In genomic region chr19:55062735-55063491, GRCh38 we compare ENCODE assay signal across 1 cellular context.
TF ChIP-seq lines count a peak whose summit lies in the region.

A gene with protein sequence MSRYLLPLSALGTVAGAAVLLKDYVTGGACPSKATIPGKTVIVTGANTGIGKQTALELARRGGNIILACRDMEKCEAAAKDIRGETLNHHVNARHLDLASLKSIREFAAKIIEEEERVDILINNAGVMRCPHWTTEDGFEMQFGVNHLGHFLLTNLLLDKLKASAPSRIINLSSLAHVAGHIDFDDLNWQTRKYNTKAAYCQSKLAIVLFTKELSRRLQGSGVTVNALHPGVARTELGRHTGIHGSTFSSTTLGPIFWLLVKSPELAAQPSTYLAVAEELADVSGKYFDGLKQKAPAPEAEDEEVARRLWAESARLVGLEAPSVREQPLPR (minus strand): TSS chr19:55063148. CDS start chr19:55063032, 116 bp downstream.

TF ChIP-seq in HepG2, 621 proteins besides CTCF, POLR2A, EP300 and RAD21 (continued from another document and continues in another):
- TF ChIP-seq AFF4 (CRISPR knock-in tag; IDR thresholded peaks at IDR 0.05) (no peak), HOMEZ (CRISPR knock-in tag; IDR thresholded peaks at IDR 0.05; ENCODE audit: low read depth) (peak; percentile 81; the same call in 1 of the 2 replicates), ZBTB21 (CRISPR knock-in tag; IDR thresholded peaks at IDR 0.05) (peak; percentile 93), NPAS2 (CRISPR knock-in tag; IDR thresholded peaks at IDR 0.05; ENCODE audit: borderline replicate concordance) (no peak), DR1 (CRISPR knock-in tag; IDR thresholded peaks at IDR 0.05) (no peak), SP1 (IDR thresholded peaks at IDR 0.05) (peak; percentile 78; the same call in 1 of the 2 replicates), SP1 (CRISPR knock-in tag; IDR thresholded peaks at IDR 0.05) (peak; percentile 91), ERF (CRISPR knock-in tag; IDR thresholded peaks at IDR 0.05) (no peak), ZFP41 (CRISPR knock-in tag; IDR thresholded peaks at IDR 0.05; ENCODE audit: borderline replicate concordance) (no peak), FOXC1 (CRISPR knock-in tag; IDR thresholded peaks at IDR 0.05; ENCODE audit: borderline replicate concordance) (peak; percentile 32; the same call in 1 of the 2 replicates), SP5 (CRISPR knock-in tag; IDR thresholded peaks at IDR 0.05; ENCODE audit: borderline replicate concordance, low read depth) (peak; percentile 61; the same call in 1 of the 2 replicates), CHCHD3 (CRISPR knock-in tag; IDR thresholded peaks at IDR 0.05) (no peak), ZNF607 (CRISPR knock-in tag; IDR thresholded peaks at IDR 0.05; ENCODE audit: borderline replicate concordance) (no peak), HDAC1 (CRISPR knock-in tag; IDR thresholded peaks at IDR 0.05) (peak; percentile 51), ZNF674 (CRISPR knock-in tag; IDR thresholded peaks at IDR 0.05; ENCODE audit: low read depth) (no peak), RAD51 (IDR thresholded peaks at IDR 0.05; ENCODE audit: borderline replicate concordance) (no peak), GMEB2 (CRISPR knock-in tag; IDR thresholded peaks at IDR 0.05; ENCODE audit: low read depth) (no peak), MEIS1 (CRISPR knock-in tag; IDR thresholded peaks at IDR 0.05; ENCODE audit: borderline replicate concordance) (no peak), HHEX (CRISPR knock-in tag; IDR thresholded peaks at IDR 0.05) (no peak), ZNF282 (IDR thresholded peaks at IDR 0.05; ENCODE audit: partially characterized antibody) (no peak), TAF1 (CRISPR knock-in tag; IDR thresholded peaks at IDR 0.05) (peak; percentile 72), ZNF749 (CRISPR knock-in tag; IDR thresholded peaks at IDR 0.05; ENCODE audit: borderline replicate concordance) (no peak; the same call in 1 of the 2 replicates), BCL6 (CRISPR knock-in tag; IDR thresholded peaks at IDR 0.05) (0 out of 2 replicates have a peak, but pooled peaks have one; percentile 0), TOPORS (CRISPR knock-in tag; IDR thresholded peaks at IDR 0.05) (no peak), HNRNPLL (IDR thresholded peaks at IDR 0.05; ENCODE audit: low read depth, low read length, poor library complexity, severe bottlenecking) (peak; percentile 49), ZNF30 (CRISPR knock-in tag; IDR thresholded peaks at IDR 0.05) (no peak), ZBTB34 (CRISPR knock-in tag; IDR thresholded peaks at IDR 0.05) (no peak), SSRP1 (CRISPR knock-in tag; IDR thresholded peaks at IDR 0.05) (no peak), GTF3A (CRISPR knock-in tag; conservative IDR thresholded peaks at IDR 0.05) (no peak), ZHX2 (IDR thresholded peaks at IDR 0.05; ENCODE audit: low read depth) (peak; percentile 75; the same call in 1 of the 2 replicates), ZHX2 (CRISPR knock-in tag; IDR thresholded peaks at IDR 0.05; ENCODE audit: borderline replicate concordance) (no peak), BORCS8-MEF2B (CRISPR knock-in tag; IDR thresholded peaks at IDR 0.05) (no peak)
- TF ChIP-seq, protein P1, sequence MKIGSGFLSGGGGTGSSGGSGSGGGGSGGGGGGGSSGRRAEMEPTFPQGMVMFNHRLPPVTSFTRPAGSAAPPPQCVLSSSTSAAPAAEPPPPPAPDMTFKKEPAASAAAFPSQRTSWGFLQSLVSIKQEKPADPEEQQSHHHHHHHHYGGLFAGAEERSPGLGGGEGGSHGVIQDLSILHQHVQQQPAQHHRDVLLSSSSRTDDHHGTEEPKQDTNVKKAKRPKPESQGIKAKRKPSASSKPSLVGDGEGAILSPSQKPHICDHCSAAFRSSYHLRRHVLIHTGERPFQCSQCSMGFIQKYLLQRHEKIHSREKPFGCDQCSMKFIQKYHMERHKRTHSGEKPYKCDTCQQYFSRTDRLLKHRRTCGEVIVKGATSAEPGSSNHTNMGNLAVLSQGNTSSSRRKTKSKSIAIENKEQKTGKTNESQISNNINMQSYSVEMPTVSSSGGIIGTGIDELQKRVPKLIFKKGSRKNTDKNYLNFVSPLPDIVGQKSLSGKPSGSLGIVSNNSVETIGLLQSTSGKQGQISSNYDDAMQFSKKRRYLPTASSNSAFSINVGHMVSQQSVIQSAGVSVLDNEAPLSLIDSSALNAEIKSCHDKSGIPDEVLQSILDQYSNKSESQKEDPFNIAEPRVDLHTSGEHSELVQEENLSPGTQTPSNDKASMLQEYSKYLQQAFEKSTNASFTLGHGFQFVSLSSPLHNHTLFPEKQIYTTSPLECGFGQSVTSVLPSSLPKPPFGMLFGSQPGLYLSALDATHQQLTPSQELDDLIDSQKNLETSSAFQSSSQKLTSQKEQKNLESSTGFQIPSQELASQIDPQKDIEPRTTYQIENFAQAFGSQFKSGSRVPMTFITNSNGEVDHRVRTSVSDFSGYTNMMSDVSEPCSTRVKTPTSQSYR (CRISPR knock-in tag; IDR thresholded peaks at IDR 0.05; ENCODE audit: borderline replicate concordance): no peak
- TF ChIP-seq, protein P2, sequence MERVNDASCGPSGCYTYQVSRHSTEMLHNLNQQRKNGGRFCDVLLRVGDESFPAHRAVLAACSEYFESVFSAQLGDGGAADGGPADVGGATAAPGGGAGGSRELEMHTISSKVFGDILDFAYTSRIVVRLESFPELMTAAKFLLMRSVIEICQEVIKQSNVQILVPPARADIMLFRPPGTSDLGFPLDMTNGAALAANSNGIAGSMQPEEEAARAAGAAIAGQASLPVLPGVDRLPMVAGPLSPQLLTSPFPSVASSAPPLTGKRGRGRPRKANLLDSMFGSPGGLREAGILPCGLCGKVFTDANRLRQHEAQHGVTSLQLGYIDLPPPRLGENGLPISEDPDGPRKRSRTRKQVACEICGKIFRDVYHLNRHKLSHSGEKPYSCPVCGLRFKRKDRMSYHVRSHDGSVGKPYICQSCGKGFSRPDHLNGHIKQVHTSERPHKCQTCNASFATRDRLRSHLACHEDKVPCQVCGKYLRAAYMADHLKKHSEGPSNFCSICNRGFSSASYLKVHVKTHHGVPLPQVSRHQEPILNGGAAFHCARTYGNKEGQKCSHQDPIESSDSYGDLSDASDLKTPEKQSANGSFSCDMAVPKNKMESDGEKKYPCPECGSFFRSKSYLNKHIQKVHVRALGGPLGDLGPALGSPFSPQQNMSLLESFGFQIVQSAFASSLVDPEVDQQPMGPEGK (CRISPR knock-in tag; IDR thresholded peaks at IDR 0.05): no peak
- TF ChIP-seq, protein P3, sequence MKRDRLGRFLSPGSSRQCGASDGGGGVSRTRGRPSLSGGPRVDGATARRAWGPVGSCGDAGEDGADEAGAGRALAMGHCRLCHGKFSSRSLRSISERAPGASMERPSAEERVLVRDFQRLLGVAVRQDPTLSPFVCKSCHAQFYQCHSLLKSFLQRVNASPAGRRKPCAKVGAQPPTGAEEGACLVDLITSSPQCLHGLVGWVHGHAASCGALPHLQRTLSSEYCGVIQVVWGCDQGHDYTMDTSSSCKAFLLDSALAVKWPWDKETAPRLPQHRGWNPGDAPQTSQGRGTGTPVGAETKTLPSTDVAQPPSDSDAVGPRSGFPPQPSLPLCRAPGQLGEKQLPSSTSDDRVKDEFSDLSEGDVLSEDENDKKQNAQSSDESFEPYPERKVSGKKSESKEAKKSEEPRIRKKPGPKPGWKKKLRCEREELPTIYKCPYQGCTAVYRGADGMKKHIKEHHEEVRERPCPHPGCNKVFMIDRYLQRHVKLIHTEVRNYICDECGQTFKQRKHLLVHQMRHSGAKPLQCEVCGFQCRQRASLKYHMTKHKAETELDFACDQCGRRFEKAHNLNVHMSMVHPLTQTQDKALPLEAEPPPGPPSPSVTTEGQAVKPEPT (CRISPR knock-in tag; IDR thresholded peaks at IDR 0.05; ENCODE audit: low read depth): peak; percentile 31; the same call in 1 of the 2 replicates
